ENCODE assay signal across 25 cellular contexts in genomic region chr9:131476777-131477345, GRCh38. TPM values are rescaled to one million over a fixed set of nuclear protein-coding genes. Genes with fewer than 3 reads are reported as not detected.
DNase-seq lines count a peak whose midpoint lies in the region; TF ChIP-seq lines count a peak whose summit lies in the region.
"Had no signal": no experiment of that assay in that cellular context is flagged by ENCODE, and none has a peak within 500 bp of the region (broad histone marks: within the 10 kb centered on the region; RNA-seq: fewer than 3 reads in every experiment).

No MANE protein-coding gene starts in this region.

- H3K9me3 ChIP-seq in Caco-2 (no peaks in the 10 kb centered on the region), right atrium auricular region (no peaks in the 10 kb centered on the region), osteoblast (ENCODE audit: low read depth, low read length) (no peaks in the 10 kb centered on the region)
- H3K9me3 ChIP-seq: SK-N-SH had no signal

- no peaks in the 10 kb centered on the region for H3K27me3 ChIP-seq in Caco-2 (replicated peaks; ENCODE audit: control insufficient read depth, insufficient read depth, low read length)
- no peaks in the 10 kb centered on the region for H3K27me3 ChIP-seq in right atrium auricular region
- no peaks in the 10 kb centered on the region for H3K27me3 ChIP-seq in osteoblast (ENCODE audit: insufficient read depth, low read length)

- no peaks in the 10 kb centered on the region for H3K9me3 Mint-ChIP-seq in Caco-2 (ENCODE audit: unreplicated experiment)
- H3K9me3 Mint-ChIP-seq in chondrocyte (ENCODE audit: low read depth): no peaks in the 10 kb centered on the region
- H3K9me3 Mint-ChIP-seq: central memory CD8-positive, alpha-beta T cell; IgD-negative memory B cell; immature natural killer cell; stimulated activated naive CD8-positive, alpha-beta T cell treated with anti-CD3 and anti-CD28 coated beads, Interleukin-15, amount 100 ng/mL, for 72 hours; T-helper 1 cell treated with Interleukin-12 subunit alpha and Interleukin-12 subunit beta and Interleukin-4 antibody, amounts not matched to agents 30 μg/mL and 1 μg/mL, for 36 hours had no signal

- POLR2A ChIA-PET in Caco-2 (lab: Charles Lee): no interaction called here

- H3K36me3 Mint-ChIP-seq in Caco-2 (ENCODE audit: insufficient read depth, unreplicated experiment): peaks cover 97% of the 10 kb centered on the region
- peaks cover 41% of the 10 kb centered on the region for H3K36me3 Mint-ChIP-seq in chondrocyte (ENCODE audit: low read depth)

- H3K4me3 ChIP-seq in Caco-2 (ENCODE audit: low read depth, low read length) (no peak overlapping the region), right atrium auricular region (no peak overlapping the region), osteoblast (ENCODE audit: insufficient read depth, low read length) (no peak overlapping the region)

- TF ChIP-seq CTCF in Caco-2 (IDR thresholded peaks at IDR 0.05; ENCODE audit: insufficient read depth in 1 of 2, low read depth in 1 of 2, low read length in 1 of 2, severe bottlenecking in 1 of 2, unreplicated experiment in 1 of 2) (no peak), chondrocyte (IDR thresholded peaks at IDR 0.05) (no peak), right atrium auricular region (IDR thresholded peaks at IDR 0.05) (no peak), osteoblast (IDR thresholded peaks at IDR 0.05; ENCODE audit: extremely low read depth, low read depth, low read length) (no peak)

- peaks cover 32% of the 10 kb centered on the region for H4K20me1 ChIP-seq in osteoblast (ENCODE audit: insufficient read depth, low read length)

- H3K4me1 ChIP-seq in Caco-2: peaks cover 6% of the 10 kb centered on the region
- H3K4me1 ChIP-seq in right atrium auricular region: peaks cover 0 to 21% of the 10 kb centered on the region in 2 donors
- H3K4me1 ChIP-seq in osteoblast (ENCODE audit: insufficient read depth, low read length): no peaks in the 10 kb centered on the region
- H3K4me1 ChIP-seq: parathyroid adenoma had no signal

- H3K27ac Mint-ChIP-seq in Caco-2 (ENCODE audit: unreplicated experiment): peak overlapping the region; percentile 26
- no peak overlapping the region for H3K27ac Mint-ChIP-seq in chondrocyte (ENCODE audit: unreplicated experiment)
- H3K27ac Mint-ChIP-seq: immature natural killer cell; nephron; T-helper 1 cell treated with Interleukin-12 subunit alpha and Interleukin-12 subunit beta and Interleukin-4 antibody, amounts not matched to agents 30 μg/mL and 1 μg/mL, for 36 hours had no signal

- H3K4me1 Mint-ChIP-seq in Caco-2 (ENCODE audit: low read depth, unreplicated experiment) (no peaks in the 10 kb centered on the region), chondrocyte (ENCODE audit: low read depth) (no peaks in the 10 kb centered on the region)
- H3K4me1 Mint-ChIP-seq: IgD-negative memory B cell, nephron had no signal

- H3K4me3 Mint-ChIP-seq in Caco-2 (ENCODE audit: unreplicated experiment) (no peak overlapping the region), chondrocyte (ENCODE audit: unreplicated experiment) (no peak overlapping the region)
- H3K4me3 Mint-ChIP-seq: IgD-negative memory B cell; immature natural killer cell; nephron; T-helper 1 cell treated with Interleukin-12 subunit alpha and Interleukin-12 subunit beta and Interleukin-4 antibody, amounts not matched to agents 30 μg/mL and 1 μg/mL, for 36 hours had no signal

- CTCF ChIA-PET in Caco-2 (lab: Charles Lee): interaction anchor here (0.6 kb wide), 1 partner anchor 50 kb away, joined by 3 read pairs; no protein-coding TSS in a partner anchor

- H3K79me2 ChIP-seq in osteoblast (ENCODE audit: insufficient read depth, low read length): peaks cover 70% of the 10 kb centered on the region

- H3K27ac ChIP-seq in right atrium auricular region: peak overlapping the region; percentile 57 to 73
- H3K27ac ChIP-seq in osteoblast (ENCODE audit: low read depth, low read length): no peak overlapping the region
- H3K27ac ChIP-seq: parathyroid adenoma had no signal

- BruUV-seq in Caco-2 (replicated peaks; lab: Mats Ljungman, UMichigan): no TSS peak

- no peak overlapping the region for H2AFZ ChIP-seq in osteoblast (ENCODE audit: low read length)
- H2AFZ ChIP-seq: parathyroid adenoma had no signal

- H3K27me3 Mint-ChIP-seq in Caco-2 (ENCODE audit: insufficient read depth, unreplicated experiment) (no peaks in the 10 kb centered on the region), chondrocyte (ENCODE audit: low read depth) (no peaks in the 10 kb centered on the region)
- H3K27me3 Mint-ChIP-seq: central memory CD8-positive, alpha-beta T cell; IgD-negative memory B cell; stimulated activated naive CD8-positive, alpha-beta T cell treated with anti-CD3 and anti-CD28 coated beads, Interleukin-15, amount 100 ng/mL, for 72 hours had no signal

- peaks cover 14% of the 10 kb centered on the region for H3K36me3 ChIP-seq in Caco-2 (ENCODE audit: control insufficient read depth, insufficient read depth, low read length)
- peaks cover 97% of the 10 kb centered on the region for H3K36me3 ChIP-seq in right atrium auricular region
- H3K36me3 ChIP-seq in osteoblast (ENCODE audit: insufficient read depth, low read length): peaks cover 87% of the 10 kb centered on the region

- intact Hi-C loops in Caco-2 (cut with micrococcal nuclease; ENCODE audit: unreplicated experiment): loop anchor here (10.0 kb wide), 1 partner anchor 102 kb away; no protein-coding TSS in a partner anchor

- no peak for DNase-seq in Caco-2
- DNase-seq in chondrocyte (ENCODE audit: low spot score): peak; percentile 88
- DNase-seq in right atrium auricular region (ENCODE audit: low spot score): no peak
- DNase-seq in osteoblast (ENCODE audit: insufficient read length, low spot score, missing footprints): peak; percentile 35
- DNase-seq in stimulated activated CD4-positive, alpha-beta T cell treated with anti-CD3 and anti-CD28 coated beads, Interleukin-4, amount 100 ng/mL, for 1 hour: no peak
- no peak for DNase-seq in NCI-H1436 (lab: John Stamatoyannopoulos, UW)
- no peak for DNase-seq in HT-29 (ENCODE audit: low spot score)
- no peak for DNase-seq in SK-N-DZ (ENCODE audit: low spot score)
- DNase-seq: activated CD4-positive, alpha-beta T cell treated with anti-CD3 and anti-CD28 coated beads for 4 hours; activated CD8-positive, alpha-beta memory T cell treated with anti-CD3 and anti-CD28 coated beads for 24 hours; activated gamma-delta T cell treated with Interleukin-2 at 50 U/mL for 16 hours; dermis blood vessel endothelial cell; hippocampal formation; immature natural killer cell; NCI-H2081; NCI-H226; RPMI8226; SK-N-SH; stimulated activated CD4-positive, alpha-beta T cell treated with anti-CD3 and anti-CD28 coated beads, Interleukin-15, amount 100 ng/mL, for 24 hours; stimulated activated naive CD8-positive, alpha-beta T cell treated with anti-CD3 and anti-CD28 coated beads, Interleukin-15, amount 100 ng/mL, for 72 hours had no signal

- no peak overlapping the region for H3K4me2 ChIP-seq in osteoblast (ENCODE audit: insufficient read depth, low read length)
- H3K4me2 ChIP-seq: SK-N-SH had no signal

RNA-seq across cellular contexts. Expression of gene POMT1, which starts 25.9 kb away (rescaled TPM):
- total RNA-seq in Caco-2 (2022) (44.2 and 44.7 TPM in 2 replicates), chondrocyte (46.7 to 48.0 TPM (median 46.8 TPM) in 3 replicates), right atrium auricular region (10 to 100 TPM; 13.7 to 16.4 TPM), osteoblast (32.6 and 33.9 TPM in 2 replicates)
- 22.1 and 26.2 TPM in 2 replicates for total RNA-seq in HT-29 (2014; rRNA removed; shearing (Covaris generic))
- 30.5 and 37.9 TPM in 2 replicates for polyA plus RNA-seq in SK-N-DZ (2014; cell fraction: cytosol; rRNA removed)
- polyA plus RNA-seq in SK-N-DZ (2014; cell fraction: nucleus; rRNA removed): 194 and 219 TPM in 2 replicates

RNA-seq across cellular contexts. Expression of gene UCK1, which starts 54.2 kb away (rescaled TPM):
- total RNA-seq in Caco-2 (2022) (24.9 and 25.7 TPM in 2 replicates), chondrocyte (17.9 to 27.7 TPM (median 18.3 TPM) in 3 replicates), right atrium auricular region (10 to 100 TPM; 21.2 to 37.8 TPM), osteoblast (19.5 and 22.4 TPM in 2 replicates)
- total RNA-seq in HT-29 (2014; rRNA removed; shearing (Covaris generic)): 22.1 and 34.0 TPM in 2 replicates
- 29.9 and 32.4 TPM in 2 replicates for polyA plus RNA-seq in SK-N-DZ (2014; cell fraction: cytosol; rRNA removed)
- 51.3 and 54.3 TPM in 2 replicates for polyA plus RNA-seq in SK-N-DZ (2014; cell fraction: nucleus; rRNA removed)

Comparison
In these comparisons a context has a peak if more than half of its experiments do, and no peak if none do; other contexts are left out.
1. DNase-seq: peak in chondrocyte (single experiment) and osteoblast (single experiment); none in Caco-2 (0 of 2), right atrium auricular region (single experiment), stimulated activated CD4-positive, alpha-beta T cell treated with anti-CD3 and anti-CD28 coated beads, Interleukin-4, amount 100 ng/mL, for 1 hour (single experiment), NCI-H1436 (single experiment), HT-29 (single experiment) and SK-N-DZ (single experiment).